Comparison of ENCODE assay signal across 1 cellular context in the genomic region with DNA sequence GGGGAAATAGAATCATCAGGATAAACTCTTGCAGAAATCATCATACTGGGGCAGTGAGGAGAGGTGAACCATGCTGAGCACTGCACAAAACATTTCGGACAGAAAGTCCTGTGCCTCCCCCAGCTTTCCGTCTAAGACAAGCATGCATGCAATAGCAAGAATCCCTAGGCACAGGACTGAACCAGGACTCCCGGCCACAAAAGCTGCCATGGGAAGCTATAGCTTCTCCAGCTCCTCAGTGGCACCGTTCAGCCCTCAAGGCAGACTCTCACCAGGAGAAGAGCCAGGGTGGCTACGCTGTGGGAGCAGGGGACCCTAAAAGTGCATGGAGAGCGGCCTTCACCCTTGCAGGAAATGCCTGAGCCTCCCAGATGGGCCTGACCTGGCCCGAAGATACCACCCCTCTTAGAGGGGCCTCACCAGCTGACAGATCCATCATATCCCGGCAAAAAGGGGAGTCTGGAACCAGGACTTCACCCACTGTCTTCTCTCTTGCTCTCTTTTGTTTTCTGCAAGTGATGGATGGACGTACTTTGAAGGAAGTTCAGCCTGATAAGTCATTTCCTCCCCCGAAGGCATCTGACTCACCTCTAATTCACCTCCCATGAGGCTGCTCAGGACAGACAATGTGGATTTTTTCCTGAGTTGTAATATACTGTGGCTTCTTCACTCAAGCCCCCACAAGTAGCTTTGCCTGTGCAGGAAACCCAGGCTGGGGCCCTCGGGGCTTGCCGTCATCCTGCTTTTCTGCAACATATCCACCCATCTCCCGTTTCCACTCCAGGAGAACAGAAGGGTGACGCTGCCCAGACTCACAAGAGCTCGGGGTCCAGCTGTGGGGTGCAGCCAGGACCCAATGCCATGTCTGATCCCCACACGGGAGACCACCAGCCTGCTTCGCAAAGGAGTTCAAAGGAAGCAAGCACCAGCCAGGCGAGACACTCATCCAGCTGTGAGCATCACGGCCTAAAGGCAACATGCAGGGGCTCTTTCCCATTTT.
TF ChIP-seq lines count a peak whose summit lies in the region.

No MANE protein-coding gene starts in this region.

TF ChIP-seq in K562, 482 proteins besides CTCF, POLR2A, EP300 and RAD21 (continued from another document):
- TF ChIP-seq, protein P1, sequence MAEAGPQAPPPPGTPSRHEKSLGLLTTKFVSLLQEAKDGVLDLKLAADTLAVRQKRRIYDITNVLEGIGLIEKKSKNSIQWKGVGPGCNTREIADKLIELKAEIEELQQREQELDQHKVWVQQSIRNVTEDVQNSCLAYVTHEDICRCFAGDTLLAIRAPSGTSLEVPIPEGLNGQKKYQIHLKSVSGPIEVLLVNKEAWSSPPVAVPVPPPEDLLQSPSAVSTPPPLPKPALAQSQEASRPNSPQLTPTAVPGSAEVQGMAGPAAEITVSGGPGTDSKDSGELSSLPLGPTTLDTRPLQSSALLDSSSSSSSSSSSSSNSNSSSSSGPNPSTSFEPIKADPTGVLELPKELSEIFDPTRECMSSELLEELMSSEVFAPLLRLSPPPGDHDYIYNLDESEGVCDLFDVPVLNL (CRISPR knock-in tag; IDR thresholded peaks at IDR 0.05; ENCODE audit: low read depth): no peak
- TF ChIP-seq MAFG (tag; conservative IDR thresholded peaks at IDR 0.05) (no peak), ZC3H4 (CRISPR knock-in tag; IDR thresholded peaks at IDR 0.05; ENCODE audit: borderline replicate concordance) (no peak), SRSF1 (IDR thresholded peaks at IDR 0.05; ENCODE audit: low read depth, low read length) (no peak), ARID4B (CRISPR knock-in tag; IDR thresholded peaks at IDR 0.05) (no peak), RFX5 (IDR thresholded peaks at IDR 0.05; ENCODE audit: low read depth, low read length) (no peak), NKRF (IDR thresholded peaks at IDR 0.05; ENCODE audit: borderline replicate concordance) (no peak), POU5F1 (IDR thresholded peaks at IDR 0.05; ENCODE audit: borderline replicate concordance, low read depth, low read length, partially characterized antibody) (no peak), JUND (IDR thresholded peaks at IDR 0.05; ENCODE audit: borderline replicate concordance, low read depth, low read length) (peak; percentile 72), JUND (tag; IDR thresholded peaks at IDR 0.05; ENCODE audit: borderline replicate concordance, low read depth, low read length) (peak; percentile 33; the same call in 1 of the 3 replicates), MGA (IDR thresholded peaks at IDR 0.05) (no peak), ELF2 (CRISPR knock-in tag; IDR thresholded peaks at IDR 0.05) (no peak), SOX6 (IDR thresholded peaks at IDR 0.05) (0 out of 2 replicates have a peak, but pooled peaks have one; percentile 14), CC2D1A (IDR thresholded peaks at IDR 0.05) (no peak), JUN (IDR thresholded peaks at IDR 0.05; ENCODE audit: borderline replicate concordance, low read depth, low read length) (0 out of 2 replicates have a peak, but pooled peaks have one; percentile 23), JUN (CRISPR knock-in tag; IDR thresholded peaks at IDR 0.05; ENCODE audit: borderline replicate concordance) (no peak), ZFP1 (CRISPR knock-in tag; IDR thresholded peaks at IDR 0.05) (no peak)
- TF ChIP-seq, protein P2, sequence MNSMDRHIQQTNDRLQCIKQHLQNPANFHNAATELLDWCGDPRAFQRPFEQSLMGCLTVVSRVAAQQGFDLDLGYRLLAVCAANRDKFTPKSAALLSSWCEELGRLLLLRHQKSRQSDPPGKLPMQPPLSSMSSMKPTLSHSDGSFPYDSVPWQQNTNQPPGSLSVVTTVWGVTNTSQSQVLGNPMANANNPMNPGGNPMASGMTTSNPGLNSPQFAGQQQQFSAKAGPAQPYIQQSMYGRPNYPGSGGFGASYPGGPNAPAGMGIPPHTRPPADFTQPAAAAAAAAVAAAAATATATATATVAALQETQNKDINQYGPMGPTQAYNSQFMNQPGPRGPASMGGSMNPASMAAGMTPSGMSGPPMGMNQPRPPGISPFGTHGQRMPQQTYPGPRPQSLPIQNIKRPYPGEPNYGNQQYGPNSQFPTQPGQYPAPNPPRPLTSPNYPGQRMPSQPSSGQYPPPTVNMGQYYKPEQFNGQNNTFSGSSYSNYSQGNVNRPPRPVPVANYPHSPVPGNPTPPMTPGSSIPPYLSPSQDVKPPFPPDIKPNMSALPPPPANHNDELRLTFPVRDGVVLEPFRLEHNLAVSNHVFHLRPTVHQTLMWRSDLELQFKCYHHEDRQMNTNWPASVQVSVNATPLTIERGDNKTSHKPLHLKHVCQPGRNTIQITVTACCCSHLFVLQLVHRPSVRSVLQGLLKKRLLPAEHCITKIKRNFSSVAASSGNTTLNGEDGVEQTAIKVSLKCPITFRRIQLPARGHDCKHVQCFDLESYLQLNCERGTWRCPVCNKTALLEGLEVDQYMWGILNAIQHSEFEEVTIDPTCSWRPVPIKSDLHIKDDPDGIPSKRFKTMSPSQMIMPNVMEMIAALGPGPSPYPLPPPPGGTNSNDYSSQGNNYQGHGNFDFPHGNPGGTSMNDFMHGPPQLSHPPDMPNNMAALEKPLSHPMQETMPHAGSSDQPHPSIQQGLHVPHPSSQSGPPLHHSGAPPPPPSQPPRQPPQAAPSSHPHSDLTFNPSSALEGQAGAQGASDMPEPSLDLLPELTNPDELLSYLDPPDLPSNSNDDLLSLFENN (IDR thresholded peaks at IDR 0.05; ENCODE audit: low read depth in 2 of 2, low read length in 2 of 2): no peak
